8 cellular contexts compared by ENCODE assay signal in genomic region chr16:11689031-11689840, GRCh38. TPM values are rescaled to one million over a fixed set of nuclear protein-coding genes. Genes with fewer than 3 reads are reported as not detected.
A peak's percentile ranks its signal among the peaks of the same experiment; 100 is the strongest.
DNase-seq lines count a peak whose midpoint lies in the region; ATAC-seq and TF ChIP-seq lines count a peak whose summit lies in the region.

No MANE protein-coding gene starts in this region.

- CTCF ChIA-PET in GM10248 (lab: Yijun Ruan, JAX), result interaction anchor here (0.6 to 2.6 kb wide), 18 partner anchors 9 to 293 kb away, joined by 3 to 17 read pairs (median 4); partner anchors contain the start of genes TXNDC11 and ZC3H7A

- POLR2A ChIA-PET in GM10248 (lab: Yijun Ruan, JAX), result interaction anchor here (0.7 to 0.9 kb wide), 2 partner anchors 23 to 54 kb away, joined by 3 to 5 read pairs; partner anchors contain the start of gene TXNDC11

- DNase-seq in GM10248 (ENCODE audit: extremely low spot score) (peak; percentile 70), fibroblast of mammary gland (ENCODE audit: low read depth) (peak; percentile 35), DMS 273 (lab: John Stamatoyannopoulos, UW; ENCODE audit: unreplicated experiment) (no peak), NCI-H526 treated with DMSO at 0.1 percent for 48 hours (lab: John Stamatoyannopoulos, UW) (no peak), ureter (ENCODE audit: low spot score) (no peak), amniotic stem cell (lab: John Stamatoyannopoulos, UW) (no peak)

- TF ChIP-seq CTCF in GM10248 (IDR thresholded peaks at IDR 0.05; ENCODE audit: control extremely low read depth, extremely low read depth, low read depth, missing control alignments) (no peak), fibroblast of mammary gland (conservative IDR thresholded peaks at IDR 0.05; ENCODE audit: control insufficient read depth, insufficient read depth, low read depth, low read length) (no peak)

- no peak overlapping the region for H3K4me3 ChIP-seq in fibroblast of mammary gland (ENCODE audit: control insufficient read depth, low read depth, low read length)

- peak; percentile 78 for ATAC-seq in GM21390 (IDR thresholded peaks at IDR 0.05; ENCODE audit: unreplicated experiment)
- ATAC-seq in HG03571 (IDR thresholded peaks at IDR 0.05; ENCODE audit: unreplicated experiment), result peak; percentile 81

RNA-seq across cellular contexts. Expression of gene SNN, which starts 21.0 kb away (rescaled TPM):
- total RNA-seq in ureter, result 23.6 TPM

RNA-seq across cellular contexts. Expression of gene TXNDC11, which starts 53.4 kb away (rescaled TPM):
- total RNA-seq in ureter, result 49.9 TPM

Comparison
In these comparisons a context has a peak if more than half of its experiments do, and no peak if none do; other contexts are left out.
1. DNase-seq: peak in GM10248 (single experiment) and fibroblast of mammary gland (single experiment); none in DMS 273 (single experiment), NCI-H526 treated with DMSO at 0.1 percent for 48 hours (single experiment), ureter (single experiment) and amniotic stem cell (single experiment).